29 cellular contexts compared by ENCODE assay signal in genomic region chr12:16946691-16947090, GRCh38.
"Had no signal": no experiment of that assay in that cellular context is flagged by ENCODE, and none has a peak within 500 bp of the region (broad histone marks: within the 10 kb centered on the region; RNA-seq: fewer than 3 reads in every experiment).

No MANE protein-coding gene starts in this region.

- H3K9me3 Mint-ChIP-seq: nephron, neural crest cell had no signal

- H3K4me3 Mint-ChIP-seq: immature natural killer cell; naive thymus-derived CD8-positive, alpha-beta T cell; nephron; neural crest cell; stimulated activated effector memory CD8-positive, alpha-beta T cell treated with anti-CD3 and anti-CD28 coated beads, Interleukin-12 subunit alpha, Interleukin-12 subunit beta, amount 100 ng/mL, for 72 hours; stimulated activated naive CD8-positive, alpha-beta T cell treated with anti-CD3 and anti-CD28 coated beads, Interleukin-15, Interleukin-2, amounts not matched to agents 100 ng/mL and 50 ng/mL, for 24 hours had no signal

- ATAC-seq: left colon; left lung; lower lobe of right lung; naive thymus-derived CD8-positive, alpha-beta T cell; pancreas; right cardiac atrium; sciatic nerve; stimulated activated effector memory CD8-positive, alpha-beta T cell treated with anti-CD3 and anti-CD28 coated beads, Interleukin-12 subunit alpha, Interleukin-12 subunit beta, amount 100 ng/mL, for 72 hours had no signal

- H3K27ac ChIP-seq: left lung, lower lobe of right lung, pancreas, prostate gland, skin epidermis, suprapubic skin, thoracic aorta, tibial artery, uterus had no signal

- DNase-seq: immature natural killer cell; kidney; left colon; left lung; lower lobe of right lung; mammary epithelial cell; mesenchymal stem cell; naive thymus-derived CD8-positive, alpha-beta T cell; nucleus accumbens; pancreas; posterior cingulate gyrus; retina; right cardiac atrium; stimulated activated CD4-positive, alpha-beta T cell treated with anti-CD3 and anti-CD28 coated beads, Interleukin-12 subunit alpha, Interleukin-12 subunit beta, amount 100 ng/mL, for 4 hours; stimulated activated CD4-positive, alpha-beta T cell treated with anti-CD3 and anti-CD28 coated beads, Interleukin-15, amount 100 ng/mL, for 24 hours; stimulated activated CD4-positive, alpha-beta T cell treated with anti-CD3 and anti-CD28 coated beads, Interleukin-2, amount 100 ng/mL, for 24 hours; stimulated activated CD4-positive, alpha-beta T cell treated with anti-CD3 and anti-CD28 coated beads, Interleukin-4, amount 100 ng/mL, for 24 hours; stimulated activated naive CD4-positive, alpha-beta T cell; tibial artery; uterus had no signal

- H3K36me3 Mint-ChIP-seq: immature natural killer cell; stimulated activated effector memory CD8-positive, alpha-beta T cell treated with anti-CD3 and anti-CD28 coated beads, Interleukin-12 subunit alpha, Interleukin-12 subunit beta, amount 100 ng/mL, for 72 hours had no signal

- H3K27me3 Mint-ChIP-seq: naive thymus-derived CD8-positive, alpha-beta T cell; stimulated activated naive CD8-positive, alpha-beta T cell treated with anti-CD3 and anti-CD28 coated beads, Interleukin-15, Interleukin-2, amounts not matched to agents 100 ng/mL and 50 ng/mL, for 24 hours had no signal

- H3K27me3 ChIP-seq: left lung, suprapubic skin, tibial artery, uterus had no signal

- H3K9me3 ChIP-seq: left lung, lower lobe of right lung, pancreas, prostate gland, suprapubic skin, thoracic aorta, tibial artery, uterus had no signal

- H3K4me1 ChIP-seq: left lung, lower lobe of right lung, pancreas, prostate gland, suprapubic skin, tibial artery, uterus had no signal

- H3K27ac Mint-ChIP-seq: immature natural killer cell; naive thymus-derived CD8-positive, alpha-beta T cell; nephron; stimulated activated effector memory CD8-positive, alpha-beta T cell treated with anti-CD3 and anti-CD28 coated beads, Interleukin-12 subunit alpha, Interleukin-12 subunit beta, amount 100 ng/mL, for 72 hours; stimulated activated naive CD8-positive, alpha-beta T cell treated with anti-CD3 and anti-CD28 coated beads, Interleukin-15, Interleukin-2, amounts not matched to agents 100 ng/mL and 50 ng/mL, for 24 hours had no signal

- H3K4me3 ChIP-seq: left lung, lower lobe of right lung, pancreas, prostate gland, skin epidermis, suprapubic skin, thoracic aorta, tibial artery, uterus had no signal

- H3K4me1 Mint-ChIP-seq: immature natural killer cell; naive thymus-derived CD8-positive, alpha-beta T cell; stimulated activated effector memory CD8-positive, alpha-beta T cell treated with anti-CD3 and anti-CD28 coated beads, Interleukin-12 subunit alpha, Interleukin-12 subunit beta, amount 100 ng/mL, for 72 hours had no signal

- H3K36me3 ChIP-seq: left lung, lower lobe of right lung, pancreas, prostate gland, suprapubic skin, thoracic aorta, tibial artery, uterus had no signal
